31 cellular contexts compared by ENCODE assay signal in the genomic region with DNA sequence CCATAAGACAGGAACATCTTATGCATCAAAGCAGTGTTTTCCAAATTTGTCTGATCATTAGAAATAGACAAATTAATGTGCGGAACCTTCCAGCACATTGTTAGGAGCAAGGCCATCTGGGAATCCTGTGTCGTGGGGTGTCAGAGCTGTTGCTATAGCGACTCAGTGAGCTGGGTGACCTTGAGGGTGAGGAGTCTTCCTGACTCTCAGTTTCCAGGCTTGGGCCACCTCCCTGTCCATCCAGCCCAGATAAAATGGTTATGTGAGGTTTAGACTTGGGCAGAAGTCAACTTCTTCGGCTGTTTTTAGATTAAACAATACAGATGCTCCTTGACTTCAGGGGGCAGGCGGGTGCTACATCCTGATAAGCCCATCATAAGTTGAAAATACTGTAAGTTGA. TPM values are rescaled to one million over a fixed set of nuclear protein-coding genes. Genes with fewer than 3 reads are reported as not detected.
"Had no signal": no experiment of that assay in that cellular context is flagged by ENCODE, and none has a peak within 500 bp of the region (broad histone marks: within the 10 kb centered on the region; RNA-seq: fewer than 3 reads in every experiment).

No MANE protein-coding gene starts in this region.

- H3K4me3 Mint-ChIP-seq: activated naive CD8-positive, alpha-beta T cell; activated T-cell treated with anti-CD3 and anti-CD28 coated beads, Interleukin-2, amount 50 U/mL, for 24 hours; naive thymus-derived CD4-positive, alpha-beta T cell; stimulated activated effector memory CD8-positive, alpha-beta T cell treated with anti-CD3 and anti-CD28 coated beads, Interleukin-12 subunit alpha, Interleukin-12 subunit beta, amount 100 ng/mL, for 72 hours; stimulated activated naive CD8-positive, alpha-beta T cell treated with anti-CD3 and anti-CD28 coated beads, Interleukin-15, Interleukin-2, amounts not matched to agents 100 ng/mL and 50 ng/mL, for 24 hours; T-helper 17 cell had no signal

- H3K27ac Mint-ChIP-seq: activated naive CD8-positive, alpha-beta T cell; activated T-cell treated with anti-CD3 and anti-CD28 coated beads, Interleukin-2, amount 50 U/mL, for 24 hours; stimulated activated effector memory CD8-positive, alpha-beta T cell treated with anti-CD3 and anti-CD28 coated beads, Interleukin-12 subunit alpha, Interleukin-12 subunit beta, amount 100 ng/mL, for 72 hours; stimulated activated naive CD8-positive, alpha-beta T cell treated with anti-CD3 and anti-CD28 coated beads, Interleukin-15, Interleukin-2, amounts not matched to agents 100 ng/mL and 50 ng/mL, for 24 hours had no signal

- H3K36me3 Mint-ChIP-seq: activated naive CD8-positive, alpha-beta T cell; naive thymus-derived CD4-positive, alpha-beta T cell; stimulated activated effector memory CD8-positive, alpha-beta T cell treated with anti-CD3 and anti-CD28 coated beads, Interleukin-12 subunit alpha, Interleukin-12 subunit beta, amount 100 ng/mL, for 72 hours had no signal

- H3K27me3 ChIP-seq: adrenal gland, body of pancreas, cardiac muscle cell, colonic mucosa, esophagus squamous epithelium, pancreas, sigmoid colon, uterus had no signal

- H3K4me1 Mint-ChIP-seq: activated T-helper 17 cell treated with anti-CD3 and anti-CD28 coated beads, Interleukin-2, amount 50 U/mL, for 72 hours; T-helper 17 cell had no signal

- H3K27ac ChIP-seq: body of pancreas, cardiac muscle cell, colonic mucosa, epithelial cell of prostate, esophagus squamous epithelium, left ventricle myocardium inferior, pancreas, psoas muscle, sigmoid colon, thoracic aorta, uterus, WERI-Rb-1 had no signal

- H3K4me3 ChIP-seq: adrenal gland, body of pancreas, cardiac muscle cell, colonic mucosa, esophagus squamous epithelium, left ventricle myocardium inferior, lung, pancreas, psoas muscle, sigmoid colon, thoracic aorta, uterus had no signal

- DNase-seq: activated CD4-positive, alpha-beta T cell treated with anti-CD3 and anti-CD28 coated beads for 48 hours; activated CD4-positive, alpha-beta T cell treated with anti-CD3 and anti-CD28 coated beads, Interleukin-2, amount 50 U/mL, for 48 hours; aorta; body of pancreas; colonic mucosa; effector CD8-positive, alpha-beta T cell; esophagus squamous epithelium; islet precursor cell; left ventricle myocardium inferior; pancreas; psoas muscle; sigmoid colon; small intestine; stimulated activated CD4-positive, alpha-beta T cell treated with anti-CD3 and anti-CD28 coated beads, Interleukin-4, amount 100 ng/mL, for 24 hours; T-helper 17 cell; trophoblast cell; uterus; WERI-Rb-1 had no signal

- H3K9me3 Mint-ChIP-seq: activated T-cell treated with anti-CD3 and anti-CD28 coated beads, Interleukin-2, amount 50 U/mL, for 24 hours; activated T-helper 17 cell treated with anti-CD3 and anti-CD28 coated beads, Interleukin-2, amount 50 U/mL, for 72 hours; stimulated activated effector memory CD8-positive, alpha-beta T cell treated with anti-CD3 and anti-CD28 coated beads, Interleukin-12 subunit alpha, Interleukin-12 subunit beta, amount 100 ng/mL, for 72 hours; stimulated activated naive CD8-positive, alpha-beta T cell treated with anti-CD3 and anti-CD28 coated beads, Interleukin-15, Interleukin-2, amounts not matched to agents 100 ng/mL and 50 ng/mL, for 24 hours had no signal

- H3K27me3 Mint-ChIP-seq: activated naive CD8-positive, alpha-beta T cell; activated T-cell treated with anti-CD3 and anti-CD28 coated beads, Interleukin-2, amount 50 U/mL, for 24 hours; activated T-helper 17 cell treated with anti-CD3 and anti-CD28 coated beads, Interleukin-2, amount 50 U/mL, for 72 hours; naive thymus-derived CD4-positive, alpha-beta T cell; stimulated activated naive CD8-positive, alpha-beta T cell treated with anti-CD3 and anti-CD28 coated beads, Interleukin-15, Interleukin-2, amounts not matched to agents 100 ng/mL and 50 ng/mL, for 24 hours; T-helper 17 cell had no signal

- H3K4me1 ChIP-seq: colonic mucosa, psoas muscle, uterus had no signal

- H3K36me3 ChIP-seq: adrenal gland, cardiac muscle cell, colonic mucosa, esophagus squamous epithelium, left ventricle myocardium inferior, pancreas, sigmoid colon, thoracic aorta, uterus, WERI-Rb-1 had no signal

- H3K9me3 ChIP-seq: adrenal gland, body of pancreas, colonic mucosa, esophagus squamous epithelium, left ventricle myocardium inferior, pancreas, psoas muscle, thoracic aorta, uterus had no signal

RNA-seq across cellular contexts. Expression of a gene that starts 33.2 kb away (rescaled TPM):
- total RNA-seq: activated T-helper 17 cell treated with anti-CD3 and anti-CD28 coated beads, Interleukin-2, amount 50 U/mL, for 72 hours; cardiac muscle cell; dermis microvascular lymphatic vessel endothelial cell; frontal cortex; left ventricle myocardium inferior; psoas muscle; sigmoid colon; T-helper 17 cell; thoracic aorta; uterus had no signal

RNA-seq across cellular contexts. Expression of a gene that starts 35.0 kb away (rescaled TPM):
- total RNA-seq: activated T-helper 17 cell treated with anti-CD3 and anti-CD28 coated beads, Interleukin-2, amount 50 U/mL, for 72 hours; cardiac muscle cell; dermis microvascular lymphatic vessel endothelial cell; frontal cortex; left ventricle myocardium inferior had no signal

RNA-seq across cellular contexts. Expression of a gene that starts 45.1 kb away (rescaled TPM):
- total RNA-seq: cardiac muscle cell had no signal
